ENCODE assay signal across 1 cellular context in genomic region chr10:103718247-103718620, GRCh38.
TF ChIP-seq lines count a peak whose summit lies in the region.

No MANE protein-coding gene starts in this region.

TF ChIP-seq in HepG2, 621 proteins besides CTCF, POLR2A, EP300 and RAD21:
- TF ChIP-seq ZBTB4 (CRISPR knock-in tag; IDR thresholded peaks at IDR 0.05; ENCODE audit: borderline replicate concordance): no peak
- TF ChIP-seq, protein P1, sequence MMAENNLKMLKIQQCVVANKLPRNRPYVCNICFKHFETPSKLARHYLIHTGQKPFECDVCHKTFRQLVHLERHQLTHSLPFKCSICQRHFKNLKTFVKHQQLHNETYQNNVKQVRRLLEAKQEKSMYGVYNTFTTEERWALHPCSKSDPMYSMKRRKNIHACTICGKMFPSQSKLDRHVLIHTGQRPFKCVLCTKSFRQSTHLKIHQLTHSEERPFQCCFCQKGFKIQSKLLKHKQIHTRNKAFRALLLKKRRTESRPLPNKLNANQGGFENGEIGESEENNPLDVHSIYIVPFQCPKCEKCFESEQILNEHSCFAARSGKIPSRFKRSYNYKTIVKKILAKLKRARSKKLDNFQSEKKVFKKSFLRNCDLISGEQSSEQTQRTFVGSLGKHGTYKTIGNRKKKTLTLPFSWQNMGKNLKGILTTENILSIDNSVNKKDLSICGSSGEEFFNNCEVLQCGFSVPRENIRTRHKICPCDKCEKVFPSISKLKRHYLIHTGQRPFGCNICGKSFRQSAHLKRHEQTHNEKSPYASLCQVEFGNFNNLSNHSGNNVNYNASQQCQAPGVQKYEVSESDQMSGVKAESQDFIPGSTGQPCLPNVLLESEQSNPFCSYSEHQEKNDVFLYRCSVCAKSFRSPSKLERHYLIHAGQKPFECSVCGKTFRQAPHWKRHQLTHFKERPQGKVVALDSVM (CRISPR knock-in tag; IDR thresholded peaks at IDR 0.05): 0 out of 2 replicates have a peak, but pooled peaks have one; percentile 5
